ENCODE assay signal across 14 cellular contexts in the genomic region with DNA sequence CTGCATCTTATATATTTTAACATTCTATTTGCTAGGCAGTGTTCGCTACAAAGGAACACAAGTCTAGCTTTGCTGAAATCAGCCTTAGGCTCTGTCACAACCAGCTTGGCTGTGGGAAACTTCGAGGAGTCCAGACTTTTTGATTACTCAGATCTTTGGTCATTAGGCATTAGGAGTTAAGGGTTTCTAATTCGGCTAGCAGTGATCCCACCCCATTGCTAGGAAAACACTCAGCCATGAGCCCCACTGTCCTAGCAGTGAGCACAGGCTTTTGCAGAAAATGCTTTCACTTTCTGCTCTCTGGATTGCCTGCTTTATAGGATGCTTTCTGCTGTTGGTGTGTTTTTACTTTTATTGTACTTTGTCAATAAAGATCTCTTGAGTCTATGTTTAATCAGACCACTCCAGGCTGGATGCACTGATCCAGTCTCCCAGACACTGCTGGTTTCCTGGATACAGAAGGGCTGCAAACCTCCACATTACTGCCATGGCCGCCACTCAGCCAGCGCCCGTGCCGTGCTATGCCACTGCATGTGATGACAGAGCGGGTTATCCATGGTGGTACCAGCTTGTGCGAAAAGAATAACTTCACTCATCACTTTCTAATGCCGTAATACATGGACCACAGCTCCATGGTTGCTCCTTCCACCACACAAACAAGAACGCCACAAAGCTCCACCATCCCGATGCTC. TPM values are rescaled to one million over a fixed set of nuclear protein-coding genes. Genes with fewer than 3 reads are reported as not detected.
A peak's percentile ranks its signal among the peaks of the same experiment; 100 is the strongest.
DNase-seq lines count a peak whose midpoint lies in the region; ATAC-seq and TF ChIP-seq lines count a peak whose summit lies in the region.
"Had no signal": no experiment of that assay in that cellular context is flagged by ENCODE, and none has a peak within 500 bp of the region (broad histone marks: within the 10 kb centered on the region; RNA-seq: fewer than 3 reads in every experiment).

No MANE protein-coding gene starts in this region.

- no peak for TF ChIP-seq POLR2A in erythroblast (IDR thresholded peaks at IDR 0.05; ENCODE audit: low read length)

- no peaks in the 10 kb centered on the region for H4K20me1 ChIP-seq in GM23248 (ENCODE audit: insufficient read depth)

- in situ Hi-C loops in GM23248 (cut with MboI) (no loop called here), ACHN (cut with HindIII; ENCODE audit: low pct_ligation_motif_present, low pct_unique_long_range_greater_than_20kb, low sequenced_read_pairs) (no loop called here)

- no peak overlapping the region for H3K4me3 ChIP-seq in GM23248
- peak overlapping the region; percentile 22 for H3K4me3 ChIP-seq in adipocyte (ENCODE audit: low read length)
- no peak overlapping the region for H3K4me3 ChIP-seq in fibroblast of villous mesenchyme (ENCODE audit: low read depth, low read length)
- no peak overlapping the region for H3K4me3 ChIP-seq in neutrophil (ENCODE audit: low read depth in 1 of 2, low read length in 1 of 2)
- H3K4me3 ChIP-seq: PC-9, psoas muscle had no signal

- no peaks in the 10 kb centered on the region for H3F3A ChIP-seq in GM23248 (ENCODE audit: insufficient read depth)

- no peaks in the 10 kb centered on the region for H3K9me2 ChIP-seq in GM23248 (ENCODE audit: insufficient read depth)

- no peaks in the 10 kb centered on the region for H3K27me3 ChIP-seq in GM23248 (replicated peaks; ENCODE audit: insufficient read depth)
- no peaks in the 10 kb centered on the region for H3K27me3 ChIP-seq in adipocyte (replicated peaks; ENCODE audit: control insufficient read depth, insufficient read depth, low read length)
- H3K27me3 ChIP-seq in neutrophil: no peaks in the 10 kb centered on the region

- ATAC-seq in GM18519 (IDR thresholded peaks at IDR 0.05; ENCODE audit: low FRiP score, unreplicated experiment) (no peak), HG03108 (IDR thresholded peaks at IDR 0.05; ENCODE audit: unreplicated experiment) (no peak)

- H3K36me3 ChIP-seq in GM23248 (ENCODE audit: low read depth) (no peaks in the 10 kb centered on the region), adipocyte (ENCODE audit: control insufficient read depth, insufficient read depth, low read length, severe bottlenecking) (no peaks in the 10 kb centered on the region), neutrophil (no peaks in the 10 kb centered on the region)

- no peak overlapping the region for H3K9ac ChIP-seq in GM23248
- H3K9ac ChIP-seq in adipocyte (ENCODE audit: low read length): peak overlapping the region; percentile 27

- H3K4me1 ChIP-seq in GM23248 (ENCODE audit: insufficient read depth) (peaks cover 8% of the 10 kb centered on the region; the same call in 1 of the 2 replicates), adipocyte (ENCODE audit: control insufficient read depth, insufficient read depth, low read length) (peaks cover 14% of the 10 kb centered on the region), neutrophil (ENCODE audit: control insufficient read depth in 1 of 2, insufficient read depth in 1 of 2, low read depth in 1 of 2, low read length in 1 of 2) (peaks cover 2 to 3% of the 10 kb centered on the region in 2 experiments)

- WGBS in GM23248 (ENCODE audit: low coverage in 1 of 2, low lambda C conversion rate in 2 of 2, missing lambda C conversion rate in 2 of 2), 2 experiments: 80 to 81% methylated on average over 12 of the region's 12 CpGs

- peak; percentile 42 for DNase-seq in GM23248
- DNase-seq in adipocyte (ENCODE audit: low read depth): peak; percentile 21
- DNase-seq in fibroblast of villous mesenchyme (ENCODE audit: low read depth): peak; percentile 16
- no peak for DNase-seq in erythroblast (lab: John Stamatoyannopoulos, UW)
- no peak for DNase-seq in ACHN
- DNase-seq: activated naive CD8-positive, alpha-beta T cell treated with anti-CD3 and anti-CD28 coated beads, Interleukin-2, amount 10 ng/mL, durations not matched to agents 7 days and 5 days; activated T-cell treated with anti-CD3 and anti-CD28 coated beads, Interleukin-2, amount 50 U/mL, for 24 hours; NCI-H1694; NCI-H524; PC-9; psoas muscle had no signal

- H3K27ac ChIP-seq in GM23248: no peak overlapping the region
- peak overlapping the region; percentile 20 for H3K27ac ChIP-seq in neutrophil
- H3K27ac ChIP-seq: PC-9, psoas muscle had no signal

- peak overlapping the region; percentile 44 for H3K4me2 ChIP-seq in GM23248 (ENCODE audit: unreplicated experiment)
- H3K4me2 ChIP-seq: PC-9 had no signal

- no peak for TF ChIP-seq CTCF in fibroblast of villous mesenchyme (IDR thresholded peaks at IDR 0.05; ENCODE audit: insufficient read depth, low read depth, low read length)
- TF ChIP-seq CTCF in neutrophil (IDR thresholded peaks at IDR 0.05): no peak

- H3K9me3 ChIP-seq in GM23248 (ENCODE audit: low read depth): no peaks in the 10 kb centered on the region
- no peaks in the 10 kb centered on the region for H3K9me3 ChIP-seq in adipocyte (ENCODE audit: control insufficient read depth, low read length)
- H3K9me3 ChIP-seq in neutrophil: no peaks in the 10 kb centered on the region
- H3K9me3 ChIP-seq: psoas muscle had no signal

- peak overlapping the region; percentile 64 for H2AFZ ChIP-seq in GM23248
- H2AFZ ChIP-seq: PC-9 had no signal

- no peaks in the 10 kb centered on the region for H3K79me2 ChIP-seq in GM23248 (ENCODE audit: insufficient read depth)

RNA-seq across cellular contexts. Expression of a gene that starts 41.0 kb away (rescaled TPM):
- 42.6 and 52.6 TPM in 2 replicates for total RNA-seq in GM23248 (2014; rRNA removed; shearing (Covaris generic))
- polyA plus RNA-seq in GM23248 (2016; fragmentation: Nextera tagmentation; extraction: Ambion mirVana): 55.8 and 56.2 TPM in 2 replicates
- 47.7 and 82.5 TPM in 2 replicates for total RNA-seq in fibroblast of villous mesenchyme

Comparison
In these comparisons a context has a peak if more than half of its experiments do, and no peak if none do; other contexts are left out.
1. DNase-seq: peak in GM23248 (single experiment), adipocyte (single experiment) and fibroblast of villous mesenchyme (single experiment); none in erythroblast (0 of 2) and ACHN (single experiment).